ENCODE assay signal across 13 cellular contexts in genomic region chr10:95558593-95559320, GRCh38. TPM values are rescaled to one million over a fixed set of nuclear protein-coding genes. Genes with fewer than 3 reads are reported as not detected.
DNase-seq lines count a peak whose midpoint lies in the region; ATAC-seq and TF ChIP-seq lines count a peak whose summit lies in the region.
"Had no signal": no experiment of that assay in that cellular context is flagged by ENCODE, and none has a peak within 500 bp of the region (broad histone marks: within the 10 kb centered on the region; RNA-seq: fewer than 3 reads in every experiment).

No MANE protein-coding gene starts in this region.

- H3K27ac ChIP-seq in angular gyrus (ENCODE audit: low read depth, low read length): peak overlapping the region; percentile 74
- H3K27ac ChIP-seq in liver (ENCODE audit: low read depth in 1 of 2, low read length in 2 of 2): peak overlapping the region; percentile 57 to 59
- peak overlapping the region; percentile 84 to 96 (median 91) for H3K27ac ChIP-seq in gastrocnemius medialis
- H3K27ac ChIP-seq: GM23248 had no signal

- H3K4me1 Mint-ChIP-seq in Caco-2 (ENCODE audit: low read depth, unreplicated experiment): peaks cover 45% of the 10 kb centered on the region

- no peak overlapping the region for H3K27ac Mint-ChIP-seq in Caco-2 (ENCODE audit: unreplicated experiment)

- no peak for ATAC-seq in gastrocnemius medialis
- no peak for ATAC-seq in HG02798 (IDR thresholded peaks at IDR 0.05; ENCODE audit: poor library complexity, unreplicated experiment)
- ATAC-seq in HG02678 (IDR thresholded peaks at IDR 0.05; ENCODE audit: unreplicated experiment): no peak
- ATAC-seq: PC-3 had no signal

- WGBS in liver: 59% methylated on average over 1 of the region's 1 CpG

- no peak for TF ChIP-seq POLR2A in gastrocnemius medialis (IDR thresholded peaks at IDR 0.05)

- H3K9me3 ChIP-seq in Caco-2 (peaks cover under 1% of the 10 kb centered on the region; the same call in 1 of the 2 replicates), liver (ENCODE audit: control insufficient read depth in 4 of 4, low read length in 3 of 4) (no peaks in the 10 kb centered on the region), gastrocnemius medialis (no peaks in the 10 kb centered on the region)

- CTCF ChIA-PET in Caco-2 (lab: Charles Lee): interaction anchor here (0.6 to 1.0 kb wide), 5 partner anchors 18 to 128 kb away, joined by 3 to 10 read pairs (median 4); no protein-coding TSS in a partner anchor

- TF ChIP-seq CTCF in Caco-2 (IDR thresholded peaks at IDR 0.05; ENCODE audit: insufficient read depth in 1 of 2, low read depth in 1 of 2, low read length in 1 of 2, severe bottlenecking in 1 of 2, unreplicated experiment in 1 of 2) (peak in 1 of 2 experiments; percentile 16), liver (IDR thresholded peaks at IDR 0.05; ENCODE audit: low read depth, low read length, missing input control) (peak; percentile 12), gastrocnemius medialis (IDR thresholded peaks at IDR 0.05 in 4 of 5, conservative IDR thresholded peaks at IDR 0.05 in 1 of 5) (no peak)

- in situ Hi-C loops in gastrocnemius medialis (cut with MboI; ENCODE audit: low sequenced_read_pairs in 4 of 4): no loop called here

- H3K4me3 ChIP-seq in Caco-2 (ENCODE audit: low read depth, low read length) (peak overlapping the region; percentile 5; the same call in 1 of the 2 replicates), liver (ENCODE audit: low read depth in 1 of 3, low read length in 3 of 3) (peak overlapping the region in 2 of 3 donors; percentile 10 to 88), gastrocnemius medialis (peak overlapping the region; percentile 86 to 98 (median 88))
- H3K4me3 ChIP-seq: GM23248 had no signal

- POLR2A ChIA-PET in Caco-2 (lab: Charles Lee): no interaction called here

- peaks cover 22% of the 10 kb centered on the region for H3K36me3 Mint-ChIP-seq in Caco-2 (ENCODE audit: insufficient read depth, unreplicated experiment)

- intact Hi-C loops in Caco-2 (cut with micrococcal nuclease; ENCODE audit: unreplicated experiment): no loop called here
- intact Hi-C loops in gastrocnemius medialis (cut with DNase I; ENCODE audit: low total_unique reads): no loop called here

- peak; percentile 70 for TF ChIP-seq RAD21 in liver (IDR thresholded peaks at IDR 0.05)

- H3K36me3 ChIP-seq in Caco-2 (ENCODE audit: control insufficient read depth, insufficient read depth, low read length) (no peaks in the 10 kb centered on the region), liver (ENCODE audit: control insufficient read depth in 4 of 4, insufficient read depth in 3 of 4, low read depth in 1 of 4, low read length in 3 of 4) (no peaks in the 10 kb centered on the region), gastrocnemius medialis (no peaks in the 10 kb centered on the region)

- peak overlapping the region in 1 of 2 donors; percentile 66 for H3K9ac ChIP-seq in liver (ENCODE audit: low read depth in 1 of 2, low read length in 2 of 2)
- H3K9ac ChIP-seq: GM23248 had no signal

- DNase-seq in Caco-2 (no peak), gastrocnemius medialis (no peak), T1000 (lab: John Stamatoyannopoulos, UW) (no peak), NCI-H446 (lab: John Stamatoyannopoulos, UW) (no peak)
- DNase-seq: effector memory CD4-positive, alpha-beta T cell; GM23248; Karpas-422; PC-3; stimulated activated CD4-positive, alpha-beta T cell treated with anti-CD3 and anti-CD28 coated beads, Interleukin-12 subunit alpha, Interleukin-12 subunit beta, amount 100 ng/mL, for 4 hours had no signal

- no peaks in the 10 kb centered on the region for H3K27me3 Mint-ChIP-seq in Caco-2 (ENCODE audit: insufficient read depth, unreplicated experiment)

- no TSS peak for BruUV-seq in Caco-2 (replicated peaks; lab: Mats Ljungman, UMichigan)

- peaks cover 29% of the 10 kb centered on the region for H3K4me1 ChIP-seq in Caco-2
- peaks cover 0 to 38% (median 24%) of the 10 kb centered on the region in 4 donors for H3K4me1 ChIP-seq in liver (ENCODE audit: control insufficient read depth in 4 of 4, insufficient read depth in 4 of 4, low read length in 3 of 4)
- peaks cover 30 to 52% of the 10 kb centered on the region in 2 donors for H3K4me1 ChIP-seq in gastrocnemius medialis

- H3K4me3 Mint-ChIP-seq in Caco-2 (ENCODE audit: unreplicated experiment): peak overlapping the region; percentile 99

- no peaks in the 10 kb centered on the region for H3K9me3 Mint-ChIP-seq in Caco-2 (ENCODE audit: unreplicated experiment)

- no peaks in the 10 kb centered on the region for H3K27me3 ChIP-seq in Caco-2 (replicated peaks; ENCODE audit: control insufficient read depth, insufficient read depth, low read length)
- H3K27me3 ChIP-seq in liver (ENCODE audit: control insufficient read depth in 4 of 4, insufficient read depth in 4 of 4, low read length in 3 of 4): no peaks in the 10 kb centered on the region
- H3K27me3 ChIP-seq in gastrocnemius medialis: no peaks in the 10 kb centered on the region

TF ChIP-seq in liver, 16 proteins besides CTCF, POLR2A, EP300 and RAD21:
- TF ChIP-seq YY1 (IDR thresholded peaks at IDR 0.05) (peak; percentile 31), ZBTB33 (IDR thresholded peaks at IDR 0.05) (no peak), HNF4A (conservative IDR thresholded peaks at IDR 0.05) (peak; percentile 7 to 11), EGR1 (IDR thresholded peaks at IDR 0.05; ENCODE audit: low read depth in 2 of 2) (no peak), RXRA (IDR thresholded peaks at IDR 0.05) (no peak), MAX (IDR thresholded peaks at IDR 0.05) (no peak), REST (IDR thresholded peaks at IDR 0.05) (peak; percentile 23), FOXA2 (IDR thresholded peaks at IDR 0.05) (no peak), HNF4G (IDR thresholded peaks at IDR 0.05) (no peak)
- TF ChIP-seq, protein P1, sequence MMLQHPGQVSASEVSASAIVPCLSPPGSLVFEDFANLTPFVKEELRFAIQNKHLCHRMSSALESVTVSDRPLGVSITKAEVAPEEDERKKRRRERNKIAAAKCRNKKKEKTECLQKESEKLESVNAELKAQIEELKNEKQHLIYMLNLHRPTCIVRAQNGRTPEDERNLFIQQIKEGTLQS (IDR thresholded peaks at IDR 0.05): no peak

RNA-seq across cellular contexts. Expression of gene SORBS1, which starts 2.4 kb away (rescaled TPM):
- 39.3 and 44.1 TPM in 2 replicates for total RNA-seq in Caco-2 (2022)
- total RNA-seq in liver: 10 to 100 TPM; 33.2 to 71.3 TPM
- polyA plus RNA-seq in liver: 10 to 100 TPM; 38.3 to 49.9 TPM
- 100 to 1,000 TPM; 146 to 331 (median 186) TPM for total RNA-seq in gastrocnemius medialis

Comparison
In these comparisons a context has a peak if more than half of its experiments do, and no peak if none do; other contexts are left out.
1. H3K4me3 ChIP-seq: peak in every context shown above with its lines; median percentile 88 in gastrocnemius medialis; 49 in liver; 5 in Caco-2.